Comparison of ENCODE assay signal across 8 cellular contexts in genomic region chr6:129671442-129672344, GRCh38. TPM values are rescaled to one million over a fixed set of nuclear protein-coding genes. Genes with fewer than 3 reads are reported as not detected.
DNase-seq lines count a peak whose midpoint lies in the region; TF ChIP-seq lines count a peak whose summit lies in the region.

No MANE protein-coding gene starts in this region.

- H4K20me1 ChIP-seq in hepatocyte (ENCODE audit: insufficient read depth, poor library complexity, severe bottlenecking) = no peaks in the 10 kb centered on the region

- H2AFZ ChIP-seq in hepatocyte = no peak overlapping the region

- H3K27me3 ChIP-seq in hepatocyte = no peaks in the 10 kb centered on the region

- peak overlapping the region; percentile 70 for H3K27ac ChIP-seq in hepatocyte

- H3K4me3 ChIP-seq in GM12875 (ENCODE audit: low read depth, low read length) (no peak overlapping the region), HFF-Myc (replicated peaks; ENCODE audit: low read depth, low read length) (no peak overlapping the region), hepatocyte (no peak overlapping the region)

- peaks cover 74% of the 10 kb centered on the region for H3K79me2 ChIP-seq in hepatocyte

- peaks cover 31% of the 10 kb centered on the region for H3K4me1 ChIP-seq in hepatocyte (ENCODE audit: insufficient read depth)

- TF ChIP-seq CTCF in GM12875 (IDR thresholded peaks at IDR 0.05; ENCODE audit: borderline replicate concordance, insufficient read depth, low read depth, low read length) = peak; percentile 45; the same call in 1 of the 2 replicates
- TF ChIP-seq CTCF in HFF-Myc (IDR thresholded peaks at IDR 0.05; ENCODE audit: low read depth, low read length, missing control alignments) = peak; percentile 16
- peak; percentile 6 for TF ChIP-seq CTCF in hepatocyte (IDR thresholded peaks at IDR 0.05; ENCODE audit: poor library complexity)

- DNase-seq in HFF-Myc (ENCODE audit: extremely low read depth, low read depth) (no peak), NCI-H69 (lab: John Stamatoyannopoulos, UW) (peak; percentile 17), hepatocyte (ENCODE audit: low spot score) (no peak), nucleus accumbens (lab: John Stamatoyannopoulos, UW) (no peak), NCI-H128 (lab: John Stamatoyannopoulos, UW; ENCODE audit: unreplicated experiment) (no peak)
- peak; percentile 69 to 74 for DNase-seq in activated T-cell treated with anti-CD3 and anti-CD28 coated beads, Interleukin-2, amount 50 U/mL, for 48 hours
- peak; percentile 44 to 82 for DNase-seq in stimulated activated CD4-positive, alpha-beta T cell treated with anti-CD3 and anti-CD28 coated beads, Interleukin-4, amount 100 ng/mL, for 4 hours

- 96% methylated on average over 10 of the region's 10 CpGs for WGBS in hepatocyte (ENCODE audit: low lambda C conversion rate, missing lambda C conversion rate)

- H3K4me2 ChIP-seq in hepatocyte = no peak overlapping the region

- H3K36me3 ChIP-seq in hepatocyte (replicated peaks; ENCODE audit: insufficient read depth, low read depth) = no peaks in the 10 kb centered on the region

- H3K9me2 ChIP-seq in hepatocyte (replicated peaks; ENCODE audit: insufficient read depth) = no peaks in the 10 kb centered on the region

- H3K9me3 ChIP-seq in hepatocyte (ENCODE audit: low read depth) = no peaks in the 10 kb centered on the region

RNA-seq across cellular contexts. Expression of gene ARHGAP18, which starts 38.3 kb away (rescaled TPM):
- 34.8 and 35.6 TPM in 2 replicates for total RNA-seq in hepatocyte
- 11.2 and 14.7 TPM in 2 replicates for polyA plus RNA-seq in hepatocyte

Comparison
In these comparisons a context has a peak if more than half of its experiments do, and no peak if none do; other contexts are left out.
1. DNase-seq: peak in NCI-H69 (single experiment), activated T-cell treated with anti-CD3 and anti-CD28 coated beads, Interleukin-2, amount 50 U/mL, for 48 hours (2 of 2) and stimulated activated CD4-positive, alpha-beta T cell treated with anti-CD3 and anti-CD28 coated beads, Interleukin-4, amount 100 ng/mL, for 4 hours (2 of 2); none in HFF-Myc (single experiment), hepatocyte (single experiment), nucleus accumbens (0 of 56) and NCI-H128 (single experiment).
2. Peak in every context shown above with its lines, with median percentiles within 50 percentile points of each other: CTCF ChIP-seq.